ENCODE assay signal across 26 cellular contexts in genomic region chr16:15648135-15648730, GRCh38.
"Had no signal": no experiment of that assay in that cellular context is flagged by ENCODE, and none has a peak within 500 bp of the region (broad histone marks: within the 10 kb centered on the region; RNA-seq: fewer than 3 reads in every experiment).

No MANE protein-coding gene starts in this region.

- H3K27me3 Mint-ChIP-seq: activated B cell treated with CpG ODN at 0.5 μM for 24 hours, naive B cell, progenitor cell of endocrine pancreas, T-helper 17 cell, type B pancreatic cell had no signal

- H3K36me3 ChIP-seq: right lobe of liver, uterus had no signal

- FAIRE-seq: astrocyte, endothelial cell of umbilical vein, frontal cortex, islet of Langerhans had no signal

- H3K9me3 ChIP-seq: esophagus muscularis mucosa, neutrophil, right lobe of liver, uterus had no signal

- H3K27me3 ChIP-seq: neutrophil, right lobe of liver, uterus had no signal

- ATAC-seq: activated T-cell treated with anti-CD3 and anti-CD28 coated beads, Interleukin-2, amount 50 U/mL, for 72 hours; right lobe of liver; stimulated activated naive CD8-positive, alpha-beta T cell treated with anti-CD3 and anti-CD28 coated beads, Interleukin-15, Interleukin-2, amounts not matched to agents 100 U/mL and 50 U/mL, for 24 hours; T-helper 17 cell had no signal

- H3K4me3 ChIP-seq: esophagus muscularis mucosa, right lobe of liver, skin epidermis, uterus had no signal

- DNase-seq: activated B cell treated with CpG ODN at 0.5 μM for 24 hours; activated CD4-positive, alpha-beta T cell treated with anti-CD3 and anti-CD28 coated beads, Interleukin-2, amount 50 U/mL, for 4 hours; activated naive CD4-positive, alpha-beta T cell; activated T-cell treated with anti-CD3 and anti-CD28 coated beads for 4 hours; activated T-cell treated with anti-CD3 and anti-CD28 coated beads, Interleukin-2, amount 50 U/mL, for 72 hours; amniotic stem cell; central memory CD4-positive, alpha-beta T cell; naive B cell; nephron progenitor cell; right lobe of liver; stimulated activated CD4-positive, alpha-beta T cell treated with anti-CD3 and anti-CD28 coated beads, Interleukin-12 subunit alpha, Interleukin-12 subunit beta, amount 100 ng/mL, for 4 hours; stimulated activated CD4-positive, alpha-beta T cell treated with anti-CD3 and anti-CD28 coated beads, Interleukin-4, amount 100 ng/mL, for 1 hour; stimulated activated naive CD8-positive, alpha-beta T cell treated with anti-CD3 and anti-CD28 coated beads, Interleukin-15, Interleukin-2, amounts not matched to agents 100 U/mL and 50 U/mL, for 24 hours; T-helper 17 cell; T1000; uterus had no signal

- H3K9me3 Mint-ChIP-seq: activated B cell treated with CpG ODN at 0.5 μM for 24 hours; activated T-cell treated with anti-CD3 and anti-CD28 coated beads, Interleukin-2, amount 50 U/mL, for 72 hours; mesothelial cell of epicardium; naive B cell; nephron progenitor cell; type B pancreatic cell had no signal

- H3K4me3 Mint-ChIP-seq: mesothelial cell of epicardium, nephron progenitor cell, T-helper 17 cell had no signal

- H3K36me3 Mint-ChIP-seq: mesothelial cell of epicardium, naive B cell, type B pancreatic cell had no signal

- H3K27ac ChIP-seq: esophagus muscularis mucosa, neutrophil, right lobe of liver, skin epidermis, uterus had no signal

- H3K27ac Mint-ChIP-seq: activated T-cell treated with anti-CD3 and anti-CD28 coated beads, Interleukin-2, amount 50 U/mL, for 72 hours; mesothelial cell of epicardium; nephron progenitor cell; progenitor cell of endocrine pancreas; type B pancreatic cell had no signal
